ENCODE assay signal across 12 cellular contexts in genomic region chr1:180530501-180530900, GRCh38. TPM values are rescaled to one million over a fixed set of nuclear protein-coding genes. Genes with fewer than 3 reads are reported as not detected.
DNase-seq lines count a peak whose midpoint lies in the region; ATAC-seq, FAIRE-seq and TF ChIP-seq lines count a peak whose summit lies in the region.
"Had no signal": no experiment of that assay in that cellular context is flagged by ENCODE, and none has a peak within 500 bp of the region (broad histone marks: within the 10 kb centered on the region; RNA-seq: fewer than 3 reads in every experiment).

No MANE protein-coding gene starts in this region.

- H3K9me2 ChIP-seq in SK-N-SH, result no peaks in the 10 kb centered on the region

- WGBS in SK-N-SH (ENCODE audit: low lambda C conversion rate), result 47% methylated on average over 5 of the region's 5 CpGs
- WGBS in pancreas, 2 donors, result 52 to 58% methylated on average over 5 of the region's 5 CpGs
- 75% methylated on average over 5 of the region's 5 CpGs for WGBS in esophagus muscularis mucosa

- no peak overlapping the region for H3K27ac ChIP-seq in SK-N-SH (ENCODE audit: low read depth in 2 of 2, low read length in 1 of 2)
- no peak overlapping the region for H3K27ac ChIP-seq in foreskin keratinocyte
- H3K27ac ChIP-seq in pancreas, result peak overlapping the region in 2 of 4 donors; percentile 42 to 50
- H3K27ac ChIP-seq in esophagus muscularis mucosa (replicated peaks in 1 of 4), result peak overlapping the region in 2 of 4 donors; percentile 36 to 54

- no peak for TF ChIP-seq RAD21 in SK-N-SH (IDR thresholded peaks at IDR 0.05; ENCODE audit: low read length)

- POLR2A ChIA-PET in SK-N-SH (lab: Yijun Ruan, JAX), result no interaction called here

- no peaks in the 10 kb centered on the region for H4K20me1 ChIP-seq in SK-N-SH (ENCODE audit: insufficient read depth)

- H3K4me3 ChIP-seq in SK-N-SH (ENCODE audit: low read depth in 2 of 2, low read length in 1 of 2), result no peak overlapping the region
- no peak overlapping the region for H3K4me3 ChIP-seq in pancreas
- H3K4me3 ChIP-seq in esophagus muscularis mucosa, result no peak overlapping the region

- no peaks in the 10 kb centered on the region for H3K9me3 ChIP-seq in SK-N-SH
- no peaks in the 10 kb centered on the region for H3K9me3 ChIP-seq in pancreas
- H3K9me3 ChIP-seq in esophagus muscularis mucosa, result no peaks in the 10 kb centered on the region

- H3K36me3 ChIP-seq in SK-N-SH (replicated peaks in 1 of 2; ENCODE audit: control insufficient read depth in 1 of 2, insufficient read depth in 2 of 2, low read length in 1 of 2) (no peaks in the 10 kb centered on the region), pancreas (no peaks in the 10 kb centered on the region), esophagus muscularis mucosa (no peaks in the 10 kb centered on the region)

- no peak for TF ChIP-seq EP300 in SK-N-SH (IDR thresholded peaks at IDR 0.05; ENCODE audit: borderline replicate concordance in 1 of 2, low read depth in 1 of 2, low read length in 1 of 2)
- no peak for TF ChIP-seq EP300 in esophagus muscularis mucosa (IDR thresholded peaks at IDR 0.05)

- FAIRE-seq in pancreas (lab: Jason Lieb, UNC), result no peak
- FAIRE-seq: islet of Langerhans had no signal

- no peak for TF ChIP-seq CTCF in SK-N-SH (IDR thresholded peaks at IDR 0.05)
- TF ChIP-seq CTCF in foreskin keratinocyte (conservative IDR thresholded peaks at IDR 0.05), result no peak
- no peak for TF ChIP-seq CTCF in pancreas (IDR thresholded peaks at IDR 0.05)
- TF ChIP-seq CTCF in esophagus muscularis mucosa (IDR thresholded peaks at IDR 0.05), result no peak

- no peaks in the 10 kb centered on the region for H3K79me2 ChIP-seq in SK-N-SH (ENCODE audit: insufficient read depth)

- no peak for TF ChIP-seq POLR2A in esophagus muscularis mucosa (IDR thresholded peaks at IDR 0.05; ENCODE audit: low read depth)

- H3F3A ChIP-seq in SK-N-SH (replicated peaks; ENCODE audit: insufficient read depth), result no peaks in the 10 kb centered on the region

- CTCF ChIA-PET in SK-N-SH (lab: Yijun Ruan, JAX), result interaction anchor here (4.5 to 13.0 kb wide), 2 partner anchors 14 to 329 kb away, joined by 38 to 213 read pairs; no protein-coding TSS in a partner anchor

- H3K4me2 ChIP-seq in SK-N-SH, result no peak overlapping the region

- H3K9ac ChIP-seq in SK-N-SH, result no peak overlapping the region

- no peaks in the 10 kb centered on the region for H3K27me3 ChIP-seq in SK-N-SH (ENCODE audit: insufficient read depth)
- no peaks in the 10 kb centered on the region for H3K27me3 ChIP-seq in foreskin keratinocyte
- H3K27me3 ChIP-seq in pancreas, result no peaks in the 10 kb centered on the region
- no peaks in the 10 kb centered on the region for H3K27me3 ChIP-seq in esophagus muscularis mucosa

- DNase-seq in EH (ENCODE audit: low read depth) (peak; percentile 78), SK-N-SH (no peak), foreskin keratinocyte (peak; percentile 85 to 92), pancreas (peak in 1 of 6 donors; percentile 31), NOMO-1 treated with DMSO at 0.1 percent for 48 hours (lab: John Stamatoyannopoulos, UW; ENCODE audit: unreplicated experiment) (no peak), NCI-H2081 (lab: John Stamatoyannopoulos, UW) (no peak), amniotic stem cell (lab: John Stamatoyannopoulos, UW) (no peak), esophagus muscularis mucosa (ENCODE audit: extremely low spot score) (no peak)
- DNase-seq: NCI-H82; stimulated activated CD4-positive, alpha-beta T cell treated with anti-CD3 and anti-CD28 coated beads, Interleukin-4, amount 100 ng/mL, for 4 hours had no signal

- H3K4me1 ChIP-seq in SK-N-SH (ENCODE audit: control insufficient read depth in 1 of 2, insufficient read depth in 2 of 2, low read depth in 1 of 2, low read length in 1 of 2), result peaks cover 0 to 15% of the 10 kb centered on the region in 2 experiments; a peak in 2 of 4 replicates
- peaks cover 13% of the 10 kb centered on the region for H3K4me1 ChIP-seq in foreskin keratinocyte
- peaks cover 0 to 6% (median 5%) of the 10 kb centered on the region in 3 donors for H3K4me1 ChIP-seq in pancreas
- peaks cover 4 to 9% (median 5%) of the 10 kb centered on the region in 4 donors for H3K4me1 ChIP-seq in esophagus muscularis mucosa

- peak overlapping the region; percentile 17; the same call in 1 of the 2 replicates for H2AFZ ChIP-seq in SK-N-SH (ENCODE audit: low read depth)

- ATAC-seq in foreskin keratinocyte, result peak; percentile 89
- peak in 3 of 4 donors; percentile 63 to 76 (median 74) for ATAC-seq in pancreas
- ATAC-seq: activated CD4-positive, CD25-positive, alpha-beta regulatory T cell treated with anti-CD3 and anti-CD28 coated beads, Interleukin-2, amount 50 U/mL, for 24 hours had no signal

- intact Hi-C loops in pancreas (cut with DNase I) (loop anchor here in 2 of 3 donors (10.0 kb wide), 2 partner anchors 94 to 114 kb away; no protein-coding TSS in a partner anchor), esophagus muscularis mucosa (cut with DNase I) (loop anchor here (5.0 to 10.0 kb wide), 2 partner anchors 332 to 614 kb away; no protein-coding TSS in a partner anchor)

TF ChIP-seq in SK-N-SH, 30 proteins besides CTCF, POLR2A, EP300 and RAD21:
- no peak for TF ChIP-seq RCOR1 (IDR thresholded peaks at IDR 0.05; ENCODE audit: low read length)
- TF ChIP-seq POLR2AphosphoS5 (IDR thresholded peaks at IDR 0.05; ENCODE audit: low read depth, low read length), result no peak
- TF ChIP-seq MEF2A (IDR thresholded peaks at IDR 0.05; ENCODE audit: borderline replicate concordance, low read depth), result no peak
- TF ChIP-seq, protein P1, sequence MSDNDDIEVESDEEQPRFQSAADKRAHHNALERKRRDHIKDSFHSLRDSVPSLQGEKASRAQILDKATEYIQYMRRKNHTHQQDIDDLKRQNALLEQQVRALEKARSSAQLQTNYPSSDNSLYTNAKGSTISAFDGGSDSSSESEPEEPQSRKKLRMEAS (IDR thresholded peaks at IDR 0.05; ENCODE audit: low read depth), result no peak
- TF ChIP-seq FOXJ3 (CRISPR knock-in tag; IDR thresholded peaks at IDR 0.05), result no peak
- no peak for TF ChIP-seq RFX5 (IDR thresholded peaks at IDR 0.05; ENCODE audit: low read length)
- TF ChIP-seq JUND (IDR thresholded peaks at IDR 0.05), result no peak
- no peak for TF ChIP-seq SMC3 (IDR thresholded peaks at IDR 0.05; ENCODE audit: low read depth, low read length)
- TF ChIP-seq EZH2phosphoT487 (IDR thresholded peaks at IDR 0.05; ENCODE audit: borderline replicate concordance, low read depth), result no peak
- no peak for TF ChIP-seq CHD2 (IDR thresholded peaks at IDR 0.05; ENCODE audit: low read length, partially characterized antibody)
- TF ChIP-seq TAF1 (IDR thresholded peaks at IDR 0.05; ENCODE audit: borderline replicate concordance, low read depth, low read length), result no peak
- TF ChIP-seq FOXM1 (IDR thresholded peaks at IDR 0.05; ENCODE audit: low read depth), result no peak
- no peak for TF ChIP-seq RXRA (IDR thresholded peaks at IDR 0.05; ENCODE audit: borderline replicate concordance, low read depth)
- no peak for TF ChIP-seq PBX3 (IDR thresholded peaks at IDR 0.05)

RNA-seq across cellular contexts. Expression of gene ACBD6, which starts 28.1 kb away (rescaled TPM):
- polyA plus RNA-seq in SK-N-SH (2012; rRNA removed) (60.9 and 65.2 TPM in 2 replicates), foreskin keratinocyte (43.0 and 49.2 TPM in 2 replicates), pancreas (10 to 100 TPM; 23.0 to 25.1 TPM)
- polyA plus RNA-seq in SK-N-SH (2012; cell fraction: cytosol; rRNA removed), result 52.0 and 56.0 TPM in 2 replicates
- polyA plus RNA-seq in SK-N-SH (2012; cell fraction: nucleus; rRNA removed), result 124 and 135 TPM in 2 replicates
- total RNA-seq in foreskin keratinocyte (56.9 and 60.6 TPM in 2 replicates), pancreas (10 to 100 TPM; 15.0 to 20.7 (median 16.2) TPM), esophagus muscularis mucosa (10 to 100 TPM; 33.3 to 44.0 (median 42.6) TPM)

RNA-seq across cellular contexts. Expression of gene OVAAL, which starts 28.3 kb away (rescaled TPM):
- polyA plus RNA-seq in SK-N-SH (2012; rRNA removed) (not detected in 2 replicates), foreskin keratinocyte (not detected in 2 replicates), pancreas (not detected)
- not detected in 2 replicates for polyA plus RNA-seq in SK-N-SH (2012; cell fraction: cytosol; rRNA removed)
- polyA plus RNA-seq in SK-N-SH (2012; cell fraction: nucleus; rRNA removed), result 0.05 TPM in 1 of 2 replicates, not detected in the other
- total RNA-seq in foreskin keratinocyte (not detected in 2 replicates), pancreas (not detected), esophagus muscularis mucosa (not detected)

Comparison
In these comparisons a context has a peak if more than half of its experiments do, and no peak if none do; other contexts are left out.
1. DNase-seq: peak in EH (single experiment) and foreskin keratinocyte (2 of 2); none in SK-N-SH (single experiment), NOMO-1 treated with DMSO at 0.1 percent for 48 hours (single experiment), NCI-H2081 (0 of 2), amniotic stem cell (single experiment) and esophagus muscularis mucosa (single experiment).